Comparison of ENCODE assay signal across 24 cellular contexts in the genomic region with DNA sequence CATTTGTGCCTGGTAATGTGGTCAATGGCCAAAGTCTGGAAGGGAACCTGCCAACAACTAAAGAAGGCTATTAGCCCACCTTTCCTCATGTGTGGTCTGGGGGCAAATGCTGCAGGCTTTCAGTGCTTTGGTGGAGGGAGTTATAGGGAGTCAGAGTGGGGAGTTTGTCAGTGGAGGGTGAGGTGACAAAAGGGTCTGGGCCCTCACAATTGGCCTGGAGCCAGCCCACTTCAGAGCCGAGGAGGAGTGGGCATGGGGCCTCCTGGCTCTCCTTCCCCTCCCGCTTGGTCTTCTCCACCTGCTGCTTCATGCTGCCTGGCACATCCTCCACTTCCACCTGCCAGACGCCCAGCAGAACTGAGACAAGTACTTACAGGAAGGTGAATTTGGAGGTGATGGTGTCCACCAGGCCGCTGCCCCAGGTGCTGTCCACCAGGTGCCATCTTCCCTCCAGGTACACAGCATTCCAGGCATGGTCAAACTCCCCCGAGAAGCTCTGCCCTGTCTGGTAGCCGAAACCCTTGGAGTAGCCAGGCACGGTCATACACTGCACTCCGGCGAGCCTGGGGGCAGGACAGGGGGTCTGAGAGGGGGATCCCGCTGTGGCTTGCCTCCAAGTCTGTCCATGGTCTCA. TPM values are rescaled to one million over a fixed set of nuclear protein-coding genes. Genes with fewer than 3 reads are reported as not detected.
DNase-seq lines count a peak whose midpoint lies in the region; ATAC-seq and TF ChIP-seq lines count a peak whose summit lies in the region.
"Had no signal": no experiment of that assay in that cellular context is flagged by ENCODE, and none has a peak within 500 bp of the region (broad histone marks: within the 10 kb centered on the region; RNA-seq: fewer than 3 reads in every experiment).

No MANE protein-coding gene starts in this region.

- no peaks in the 10 kb centered on the region for H3K4me1 ChIP-seq in foreskin keratinocyte
- H3K4me1 ChIP-seq: Caco-2 had no signal

- H3K4me3 ChIP-seq in WERI-Rb-1 (ENCODE audit: low read depth, low read length), result no peak overlapping the region

- H3K36me3 ChIP-seq in WERI-Rb-1, result no peaks in the 10 kb centered on the region
- H3K36me3 ChIP-seq: BE2C had no signal

- TF ChIP-seq CTCF in foreskin keratinocyte (conservative IDR thresholded peaks at IDR 0.05) (no peak), WERI-Rb-1 (IDR thresholded peaks at IDR 0.05; ENCODE audit: low read depth, low read length) (no peak)

- peak; percentile 29 for DNase-seq in NCI-H1105 treated with DMSO at 0.1 percent for 48 hours (lab: John Stamatoyannopoulos, UW)
- no peak for DNase-seq in NCI-H1105 (lab: John Stamatoyannopoulos, UW)
- peak; percentile 41 for DNase-seq in NCI-H2029 (lab: John Stamatoyannopoulos, UW)
- DNase-seq in foreskin keratinocyte, result no peak
- DNase-seq in retina, result peak; percentile 23
- DNase-seq in WERI-Rb-1, result no peak
- no peak for DNase-seq in KG1 (lab: John Stamatoyannopoulos, UW)
- no peak for DNase-seq in putamen (ENCODE audit: low spot score)
- DNase-seq: Caco-2; CD4-positive, CD25-positive, alpha-beta regulatory T cell; DMS153; EL; HCEC 1CT; MM.1S; NCI-H1694 treated with DMSO at 0.1 percent for 48 hours; NCI-H2171; NCI-H510A; NCI-H82; PC-3; RPMI8226; SHP77 treated with DMSO at 0.1 percent for 48 hours had no signal

- peak; percentile 4 for ATAC-seq in foreskin keratinocyte
- ATAC-seq: PC-3 had no signal

- no peaks in the 10 kb centered on the region for H3K27me3 ChIP-seq in foreskin keratinocyte
- no peaks in the 10 kb centered on the region for H3K27me3 ChIP-seq in WERI-Rb-1 (ENCODE audit: insufficient read depth, low read depth, severe bottlenecking)
- H3K27me3 ChIP-seq: BE2C had no signal

- H3K9me3 ChIP-seq in WERI-Rb-1 (ENCODE audit: severe bottlenecking), result no peaks in the 10 kb centered on the region
- H3K9me3 ChIP-seq: BE2C, Caco-2 had no signal

- H3K27ac ChIP-seq in foreskin keratinocyte (no peak overlapping the region), WERI-Rb-1 (no peak overlapping the region)

RNA-seq across cellular contexts. Expression of a gene that starts 40.9 kb away (rescaled TPM):
- total RNA-seq in foreskin keratinocyte, result not detected in 2 replicates
- polyA plus RNA-seq in foreskin keratinocyte, result not detected in 2 replicates
- total RNA-seq: A172; Caco-2; CD4-positive, CD25-positive, alpha-beta regulatory T cell; LHCN-M2 had no signal
- polyA plus RNA-seq: CD4-positive, CD25-positive, alpha-beta regulatory T cell had no signal

Comparison
In these comparisons a context has a peak if more than half of its experiments do, and no peak if none do; other contexts are left out.
1. DNase-seq: peak in NCI-H1105 treated with DMSO at 0.1 percent for 48 hours (single experiment), NCI-H2029 (single experiment) and retina (single experiment); none in NCI-H1105 (single experiment), foreskin keratinocyte (0 of 2), WERI-Rb-1 (single experiment), KG1 (single experiment) and putamen (single experiment).